25 cellular contexts compared by ENCODE assay signal in genomic region chr7:52197234-52197633, GRCh38.
"Had no signal": no experiment of that assay in that cellular context is flagged by ENCODE, and none has a peak within 500 bp of the region (broad histone marks: within the 10 kb centered on the region; RNA-seq: fewer than 3 reads in every experiment).

No MANE protein-coding gene starts in this region.

- H3K27me3 ChIP-seq: neural progenitor cell, ovary, right atrium auricular region, right lobe of liver, stomach, testis, thyroid gland, transverse colon, upper lobe of left lung, vagina had no signal

- H3K9me3 ChIP-seq: lower lobe of right lung, ovary, right atrium auricular region, right lobe of liver, stomach, testis, thyroid gland, transverse colon, upper lobe of left lung, vagina had no signal

- DNase-seq: hippocampal formation; kidney glomerular epithelial cell; left cardiac atrium; lower lobe of right lung; mammary epithelial cell; mesenchymal stem cell; naive thymus-derived CD8-positive, alpha-beta T cell; nephron progenitor cell; ovary; right lobe of liver; stimulated activated CD4-positive, alpha-beta T cell treated with anti-CD3 and anti-CD28 coated beads, Interleukin-12 subunit alpha, Interleukin-12 subunit beta, amount 100 ng/mL, for 4 hours; stimulated activated CD4-positive, alpha-beta T cell treated with anti-CD3 and anti-CD28 coated beads, Interleukin-15, amount 100 ng/mL, for 24 hours; stimulated activated CD4-positive, alpha-beta T cell treated with anti-CD3 and anti-CD28 coated beads, Interleukin-2, amount 100 ng/mL, for 24 hours; stimulated activated CD4-positive, alpha-beta T cell treated with anti-CD3 and anti-CD28 coated beads, Interleukin-4, amount 100 ng/mL, for 1 hour; stimulated activated naive B cell treated with anti-CD40 and anti-IgM and Interleukin-4, amounts not matched to agents 10 μg/mL and 1 μg/mL and 100 μg/mL, for 72 hours; stimulated activated naive CD8-positive, alpha-beta T cell treated with anti-CD3 and anti-CD28 coated beads, Interleukin-15, Interleukin-2, amounts not matched to agents 100 U/mL and 50 U/mL, for 24 hours; stomach; testis; thyroid gland; transverse colon; upper lobe of left lung had no signal

- H3K4me1 ChIP-seq: lower lobe of right lung, neural progenitor cell, right atrium auricular region, right lobe of liver, testis, thyroid gland, transverse colon, upper lobe of left lung, vagina had no signal

- H3K9ac ChIP-seq: neural progenitor cell had no signal

- H2AFZ ChIP-seq: neural progenitor cell had no signal

- H3K36me3 ChIP-seq: lower lobe of right lung, neural progenitor cell, ovary, right atrium auricular region, right lobe of liver, stomach, thyroid gland, transverse colon, upper lobe of left lung, vagina had no signal

- H3K27ac ChIP-seq: lower lobe of right lung, neural progenitor cell, ovary, right atrium auricular region, right lobe of liver, stomach, testis, thyroid gland, transverse colon, upper lobe of left lung, vagina had no signal

- H3K4me3 ChIP-seq: lower lobe of right lung, neural progenitor cell, ovary, right atrium auricular region, right lobe of liver, stomach, testis, thyroid gland, transverse colon, upper lobe of left lung, vagina had no signal

- H3K4me2 ChIP-seq: neural progenitor cell had no signal

- FAIRE-seq: keratinocyte had no signal
